In the genomic region with DNA sequence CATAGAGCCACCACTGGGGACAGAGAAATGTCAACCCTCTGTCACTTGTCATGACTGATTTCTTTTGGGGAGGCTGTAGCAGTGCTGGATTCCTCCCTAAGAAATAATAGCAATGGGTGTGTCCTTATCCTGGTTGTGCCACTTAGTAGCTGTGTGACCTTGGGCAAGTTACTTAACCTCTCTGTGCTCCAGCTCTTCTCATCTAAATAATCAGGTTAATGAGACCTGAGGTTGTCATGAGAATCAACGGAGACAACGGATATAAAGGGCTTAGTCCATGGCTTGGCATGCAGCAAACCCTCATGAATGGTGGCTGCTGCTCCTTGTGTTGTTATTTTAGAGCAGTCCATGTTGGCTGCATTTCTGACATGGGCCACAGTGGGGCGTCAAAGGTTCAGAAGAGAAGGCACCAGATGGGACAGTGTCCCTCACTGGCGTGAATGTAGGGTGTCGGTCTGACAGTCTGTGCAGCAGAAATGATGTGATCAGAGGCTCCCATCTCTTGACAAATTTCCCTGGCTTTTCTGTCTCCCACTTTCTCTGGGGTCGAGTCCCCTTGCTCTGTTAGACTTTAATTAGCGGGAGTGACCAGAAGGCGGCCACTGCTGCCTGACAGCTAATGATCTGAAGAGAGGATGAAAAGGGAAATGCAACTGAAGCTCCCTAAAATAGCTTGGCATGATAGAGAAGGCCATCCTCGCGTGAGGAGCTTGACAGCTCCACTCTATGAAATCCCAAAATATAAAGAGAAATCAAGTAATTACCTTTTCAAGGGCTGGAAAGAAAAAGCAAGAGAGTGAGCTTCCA, we compare ENCODE assay signal across 8 cellular contexts.
DNase-seq lines count a peak whose midpoint lies in the region; ATAC-seq and TF ChIP-seq lines count a peak whose summit lies in the region.

No MANE protein-coding gene starts in this region.

- ATAC-seq in GM18508 (IDR thresholded peaks at IDR 0.05; ENCODE audit: insufficient read depth, unreplicated experiment) (peak; percentile 69), HG02763 (IDR thresholded peaks at IDR 0.05; ENCODE audit: unreplicated experiment) (peak; percentile 75), gastroesophageal sphincter (no peak)

- WGBS in gastroesophageal sphincter (ENCODE audit: low coverage in 1 of 2), 2 donors, result 0 to 1% methylated on average over 5 to 7 of the region's 10 CpGs

- TF ChIP-seq EP300 in gastroesophageal sphincter (IDR thresholded peaks at IDR 0.05), result no peak

- no peak overlapping the region for H3K4me3 ChIP-seq in WI38 (ENCODE audit: low read depth, low read length)
- H3K4me3 ChIP-seq in gastroesophageal sphincter, result no peak overlapping the region
- H3K4me3 ChIP-seq in parathyroid adenoma (ENCODE audit: low read depth, low read length), result no peak overlapping the region

- TF ChIP-seq CTCF in WI38 (IDR thresholded peaks at IDR 0.05; ENCODE audit: low read depth, low read length) (peak; percentile 39; the same call in 1 of the 2 replicates), gastroesophageal sphincter (IDR thresholded peaks at IDR 0.05) (peak in 3 of 4 experiments; percentile 44 to 53 (median 53)), parathyroid adenoma (IDR thresholded peaks at IDR 0.05) (peak; percentile 79)

- H3K9ac ChIP-seq in parathyroid adenoma, result no peak overlapping the region

- TF ChIP-seq POLR2A in gastroesophageal sphincter (IDR thresholded peaks at IDR 0.05), result no peak

- H3K36me3 ChIP-seq in gastroesophageal sphincter (no peaks in the 10 kb centered on the region), parathyroid adenoma (ENCODE audit: control insufficient read depth, insufficient read depth, low read length) (no peaks in the 10 kb centered on the region)

- H3K27me3 ChIP-seq in gastroesophageal sphincter (peaks cover 27% of the 10 kb centered on the region), parathyroid adenoma (ENCODE audit: control insufficient read depth, insufficient read depth, low read length) (no peaks in the 10 kb centered on the region)

- H3K9me3 ChIP-seq in gastroesophageal sphincter (no peaks in the 10 kb centered on the region), parathyroid adenoma (ENCODE audit: control insufficient read depth, low read length) (no peaks in the 10 kb centered on the region)

- H3K4me1 ChIP-seq in gastroesophageal sphincter, result peaks cover 0 to 4% (median 0%) of the 10 kb centered on the region in 3 donors
- no peaks in the 10 kb centered on the region for H3K4me1 ChIP-seq in parathyroid adenoma

- DNase-seq in COLO668 (lab: John Stamatoyannopoulos, UW; ENCODE audit: unreplicated experiment), result peak; percentile 71
- DNase-seq in NCI-H1105 (lab: John Stamatoyannopoulos, UW), result peak; percentile 3
- DNase-seq in effector CD8-positive, alpha-beta T cell (lab: John Stamatoyannopoulos, UW), result no peak

- H3K79me2 ChIP-seq in parathyroid adenoma, result peaks cover 3% of the 10 kb centered on the region

- no peak overlapping the region for H3K4me2 ChIP-seq in parathyroid adenoma (ENCODE audit: low read length)

- H2AFZ ChIP-seq in parathyroid adenoma, result peak overlapping the region; percentile 23

- no peak overlapping the region for H3K27ac ChIP-seq in gastroesophageal sphincter
- no peak overlapping the region for H3K27ac ChIP-seq in parathyroid adenoma
